ENCODE assay signal across 31 cellular contexts in the genomic region with DNA sequence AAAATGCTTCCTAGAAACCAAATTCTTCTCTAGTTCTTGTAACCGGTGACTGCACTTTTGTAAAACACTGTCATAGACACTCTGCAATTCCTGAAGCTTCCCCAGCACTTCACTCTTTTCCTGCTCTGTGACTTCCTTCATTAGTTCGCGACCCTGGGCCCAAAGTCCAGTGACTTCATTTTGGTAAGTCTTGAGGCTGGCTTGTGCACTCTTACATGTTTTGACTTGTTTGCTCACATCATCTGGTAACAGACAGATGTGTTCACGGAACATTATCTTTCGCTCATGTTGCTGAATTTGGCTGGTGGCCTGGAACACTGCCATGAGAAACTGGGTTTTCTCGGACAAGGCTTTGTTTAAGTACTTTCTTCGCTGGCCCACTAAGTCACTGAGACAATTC.
"Had no signal": no experiment of that assay in that cellular context is flagged by ENCODE, and none has a peak within 500 bp of the region (broad histone marks: within the 10 kb centered on the region; RNA-seq: fewer than 3 reads in every experiment).

No MANE protein-coding gene starts in this region.

- H3K27ac Mint-ChIP-seq: activated CD4-positive, alpha-beta memory T cell treated with anti-CD3 and anti-CD28 coated beads, Interleukin-2, amount 10 ng/mL, durations not matched to agents 7 days and 5 days; activated naive CD4-positive, alpha-beta T cell treated with anti-CD3 and anti-CD28 coated beads, Interleukin-2, amount 50 U/mL, for 72 hours; activated T-cell treated with anti-CD3 and anti-CD28 coated beads, Interleukin-2, amount 50 U/mL, for 72 hours; activated T-helper 17 cell treated with anti-CD3 and anti-CD28 coated beads, Interleukin-2, amount 50 U/mL, for 72 hours had no signal

- DNase-seq: activated CD4-positive, alpha-beta memory T cell treated with anti-CD3 and anti-CD28 coated beads, Interleukin-2, amount 10 ng/mL, durations not matched to agents 7 days and 5 days; activated CD4-positive, alpha-beta T cell treated with anti-CD3 and anti-CD28 coated beads for 1 hour; activated CD4-positive, alpha-beta T cell treated with anti-CD3 and anti-CD28 coated beads for 48 hours; activated CD4-positive, CD25-positive, alpha-beta regulatory T cell; activated gamma-delta T cell; activated naive CD4-positive, alpha-beta T cell treated with Interleukin-2 at 50 U/mL for 16 hours; activated T-cell treated with anti-CD3 and anti-CD28 coated beads, Interleukin-2, amount 50 U/mL, for 1 hour; activated T-cell treated with anti-CD3 and anti-CD28 coated beads, Interleukin-2, amount 50 U/mL, for 72 hours; adrenal gland; body of pancreas; central memory CD4-positive, alpha-beta T cell; NCI-H1092 treated with DMSO at 0.1 percent for 48 hours; NCI-H1417; NCI-H187 treated with DMSO at 0.1 percent for 48 hours; NCI-H2081; NCI-H2171 treated with DMSO at 0.1 percent for 48 hours; NCI-H2227 treated with DMSO at 0.1 percent for 48 hours; NCI-H446 treated with DMSO at 0.1 percent for 48 hours; NCI-H524; NCI-H69; NCI-H82; SHP77; T1000; WERI-Rb-1 had no signal

- H3K4me1 ChIP-seq: adrenal gland, body of pancreas, SJCRH30 had no signal

- FAIRE-seq: astrocyte had no signal

- H3K27me3 ChIP-seq: adrenal gland, body of pancreas, SJCRH30 had no signal

- H3K9me3 ChIP-seq: adrenal gland, body of pancreas, SJCRH30 had no signal

- H3K4me3 Mint-ChIP-seq: activated CD4-positive, alpha-beta memory T cell treated with anti-CD3 and anti-CD28 coated beads, Interleukin-2, amount 10 ng/mL, durations not matched to agents 7 days and 5 days; activated T-cell treated with anti-CD3 and anti-CD28 coated beads, Interleukin-2, amount 50 U/mL, for 72 hours; activated T-helper 17 cell treated with anti-CD3 and anti-CD28 coated beads, Interleukin-2, amount 50 U/mL, for 72 hours had no signal

- H3K4me2 ChIP-seq: KMS-11 had no signal

- H3K27ac ChIP-seq: adrenal gland, body of pancreas, KMS-11, SJCRH30, SK-N-MC, WERI-Rb-1 had no signal

- H3K4me3 ChIP-seq: adrenal gland, body of pancreas, SJCRH30, SK-N-MC had no signal

- H3K36me3 Mint-ChIP-seq: activated naive CD4-positive, alpha-beta T cell treated with anti-CD3 and anti-CD28 coated beads, Interleukin-2, amount 50 U/mL, for 72 hours had no signal

- H3K4me1 Mint-ChIP-seq: activated CD4-positive, alpha-beta memory T cell treated with anti-CD3 and anti-CD28 coated beads, Interleukin-2, amount 10 ng/mL, durations not matched to agents 7 days and 5 days; activated T-helper 17 cell treated with anti-CD3 and anti-CD28 coated beads, Interleukin-2, amount 50 U/mL, for 72 hours had no signal

- H3K36me3 ChIP-seq: WERI-Rb-1 had no signal

- H3K9me3 Mint-ChIP-seq: activated CD4-positive, alpha-beta memory T cell treated with anti-CD3 and anti-CD28 coated beads, Interleukin-2, amount 10 ng/mL, durations not matched to agents 7 days and 5 days; activated naive CD4-positive, alpha-beta T cell treated with anti-CD3 and anti-CD28 coated beads, Interleukin-2, amount 50 U/mL, for 72 hours; activated T-cell treated with anti-CD3 and anti-CD28 coated beads, Interleukin-2, amount 50 U/mL, for 72 hours; activated T-helper 17 cell treated with anti-CD3 and anti-CD28 coated beads, Interleukin-2, amount 50 U/mL, for 72 hours had no signal

- H3K27me3 Mint-ChIP-seq: activated T-helper 17 cell treated with anti-CD3 and anti-CD28 coated beads, Interleukin-2, amount 50 U/mL, for 72 hours had no signal

- H3K9ac ChIP-seq: KMS-11 had no signal

- ATAC-seq: activated naive CD4-positive, alpha-beta T cell treated with anti-CD3 and anti-CD28 coated beads, Interleukin-2, amount 50 U/mL, for 72 hours; activated T-cell treated with anti-CD3 and anti-CD28 coated beads, Interleukin-2, amount 50 U/mL, for 72 hours; activated T-helper 17 cell treated with anti-CD3 and anti-CD28 coated beads, Interleukin-2, amount 50 U/mL, for 72 hours; body of pancreas; Panc1 had no signal
